ENCODE assay signal across 1 cellular context in genomic region chr9:35666045-35666444, GRCh38.
TF ChIP-seq lines count a peak whose summit lies in the region.

No MANE protein-coding gene starts in this region.

TF ChIP-seq in A549, 52 proteins besides CTCF, POLR2A, EP300 and RAD21 (continued from another document):
- TF ChIP-seq USF2 (IDR thresholded peaks at IDR 0.05): no peak
